ENCODE assay signal across 7 cellular contexts in genomic region chr1:121097867-121098215, GRCh38.
A peak's percentile ranks its signal among the peaks of the same experiment; 100 is the strongest.
DNase-seq lines count a peak whose midpoint lies in the region; ATAC-seq and TF ChIP-seq lines count a peak whose summit lies in the region.
"Not testable (repeated sequence)": the region's sequence is repeated elsewhere in the genome, so short reads cannot be mapped to it uniquely, and the experiment has no call there.

No MANE protein-coding gene starts in this region.

- peak; percentile 23 for ATAC-seq in GM18861 (IDR thresholded peaks at IDR 0.05; ENCODE audit: unreplicated experiment)
- ATAC-seq in HG03095 (IDR thresholded peaks at IDR 0.05; ENCODE audit: unreplicated experiment): peak; percentile 5
- ATAC-seq in left lobe of liver: peak; percentile 24

- H3K27ac ChIP-seq in esophagus (ENCODE audit: low read depth in 2 of 2, low read length in 1 of 2): not testable (repeated sequence)

- H3K9me3 Mint-ChIP-seq in activated naive CD8-positive, alpha-beta T cell treated with anti-CD3 and anti-CD28 coated beads for 36 hours: not testable (repeated sequence)

- H3K4me3 Mint-ChIP-seq in activated naive CD8-positive, alpha-beta T cell treated with anti-CD3 and anti-CD28 coated beads for 36 hours: peak overlapping the region; percentile 48

- peak overlapping the region; percentile 37 to 39 for H3K4me3 ChIP-seq in esophagus (ENCODE audit: low read depth in 1 of 2, low read length in 2 of 2)
- peak overlapping the region; percentile 19 for H3K4me3 ChIP-seq in retinal pigment epithelial cell (ENCODE audit: low read length)

- H3K9me3 ChIP-seq in esophagus (ENCODE audit: control insufficient read depth in 2 of 2, insufficient read depth in 1 of 2, low read depth in 1 of 2, low read length in 1 of 2): not testable (repeated sequence)

- not testable (repeated sequence) for H3K4me1 Mint-ChIP-seq in activated naive CD8-positive, alpha-beta T cell treated with anti-CD3 and anti-CD28 coated beads for 36 hours

- H3K27me3 Mint-ChIP-seq in activated naive CD8-positive, alpha-beta T cell treated with anti-CD3 and anti-CD28 coated beads for 36 hours: not testable (repeated sequence)

- H3K36me3 Mint-ChIP-seq in activated naive CD8-positive, alpha-beta T cell treated with anti-CD3 and anti-CD28 coated beads for 36 hours: not testable (repeated sequence)

- H3K27me3 ChIP-seq in esophagus (ENCODE audit: control insufficient read depth in 1 of 2, insufficient read depth in 2 of 2, low read length in 2 of 2): not testable (repeated sequence)

- H3K27ac Mint-ChIP-seq in activated naive CD8-positive, alpha-beta T cell treated with anti-CD3 and anti-CD28 coated beads for 36 hours: not testable (repeated sequence)

- DNase-seq in NCI-H82 (lab: John Stamatoyannopoulos, UW): peak; percentile 24
- not testable (repeated sequence) for DNase-seq in activated naive CD8-positive, alpha-beta T cell treated with anti-CD3 and anti-CD28 coated beads for 36 hours; left lobe of liver (ENCODE audit: low spot score); retinal pigment epithelial cell (ENCODE audit: low read depth)

- TF ChIP-seq CTCF in retinal pigment epithelial cell (conservative IDR thresholded peaks at IDR 0.05; ENCODE audit: low read depth, low read length): not testable (repeated sequence)

- not testable (repeated sequence) for H3K4me1 ChIP-seq in esophagus (ENCODE audit: control insufficient read depth in 2 of 2, insufficient read depth in 2 of 2, low read length in 1 of 2)

- 0 to 8% methylated on average over 6 to 16 of the region's 21 CpGs for WGBS in esophagus, 2 donors

- not testable (repeated sequence) for H3K36me3 ChIP-seq in esophagus (ENCODE audit: control insufficient read depth in 2 of 2, insufficient read depth in 2 of 2, low read length in 1 of 2)
